Comparison of ENCODE assay signal across 11 cellular contexts in the genomic region with DNA sequence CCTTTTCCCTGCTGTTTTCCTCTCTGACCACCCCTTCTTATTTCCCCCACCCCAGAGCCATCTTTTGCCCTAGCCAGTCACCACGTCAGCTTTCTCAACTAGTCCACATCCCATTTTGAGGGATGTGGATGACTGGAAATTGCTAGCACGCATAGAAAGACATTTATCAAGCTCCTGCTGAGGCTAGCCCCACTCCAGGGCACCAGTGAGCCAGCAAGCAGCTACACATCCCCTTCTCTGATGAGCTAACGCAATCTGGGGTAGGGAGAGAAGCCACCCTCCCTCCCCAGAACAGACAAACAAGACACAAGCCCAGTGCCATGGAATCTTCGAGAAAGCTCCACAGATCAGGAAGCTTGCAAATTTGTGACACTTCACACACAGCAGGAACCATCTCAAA. TPM values are rescaled to one million over a fixed set of nuclear protein-coding genes. Genes with fewer than 3 reads are reported as not detected.
DNase-seq lines count a peak whose midpoint lies in the region; ATAC-seq and TF ChIP-seq lines count a peak whose summit lies in the region.
"Had no signal": no experiment of that assay in that cellular context is flagged by ENCODE, and none has a peak within 500 bp of the region (broad histone marks: within the 10 kb centered on the region; RNA-seq: fewer than 3 reads in every experiment).

No MANE protein-coding gene starts in this region.

- ATAC-seq in body of pancreas (no peak), GM18867 (IDR thresholded peaks at IDR 0.05; ENCODE audit: unreplicated experiment) (no peak)
- ATAC-seq: stimulated activated effector memory CD8-positive, alpha-beta T cell treated with anti-CD3 and anti-CD28 coated beads, Interleukin-12 subunit alpha, Interleukin-12 subunit beta, amount 100 ng/mL, for 72 hours had no signal

- no peak for TF ChIP-seq CTCF in body of pancreas (IDR thresholded peaks at IDR 0.05)
- TF ChIP-seq CTCF in suprapubic skin (IDR thresholded peaks at IDR 0.05) = no peak

- no peaks in the 10 kb centered on the region for H3K27me3 ChIP-seq in body of pancreas
- H3K27me3 ChIP-seq in suprapubic skin = no peaks in the 10 kb centered on the region

- H3K4me3 ChIP-seq in body of pancreas = no peak overlapping the region
- peak overlapping the region; percentile 64 for H3K4me3 ChIP-seq in suprapubic skin

- H3K27ac ChIP-seq in body of pancreas (peak overlapping the region in 3 of 4 donors; percentile 55 to 78 (median 76)), suprapubic skin (peak overlapping the region; percentile 88)

- H3K4me1 ChIP-seq in body of pancreas (peaks cover 9% of the 10 kb centered on the region), suprapubic skin (peaks cover 15% of the 10 kb centered on the region)
- H3K4me1 ChIP-seq: spleen had no signal

- no peaks in the 10 kb centered on the region for H3K9me3 ChIP-seq in body of pancreas
- H3K9me3 ChIP-seq in suprapubic skin = no peaks in the 10 kb centered on the region
- H3K9me3 ChIP-seq: spleen had no signal

- peak; percentile 44 for DNase-seq in HT-29 (ENCODE audit: low spot score)
- DNase-seq in body of pancreas = no peak
- DNase-seq in iris pigment epithelial cell (ENCODE audit: low read depth) = peak; percentile 22
- DNase-seq in suprapubic skin (ENCODE audit: low spot score in 2 of 2) = no peak
- DNase-seq in activated T-cell treated with anti-CD3 and anti-CD28 coated beads, Interleukin-2, amount 50 U/mL, for 1 hour = no peak
- DNase-seq in activated CD4-positive, alpha-beta T cell treated with anti-CD3 and anti-CD28 coated beads for 48 hours = no peak
- DNase-seq: cerebellar nuclear complex, GDM1, spleen had no signal

- intact Hi-C loops in body of pancreas (cut with DNase I) = no loop called here

- no peak for TF ChIP-seq POLR2A in body of pancreas (IDR thresholded peaks at IDR 0.05)
- TF ChIP-seq POLR2A in suprapubic skin (IDR thresholded peaks at IDR 0.05) = no peak

- 50 to 78% methylated on average over 2 to 4 of the region's 4 CpGs for WGBS in body of pancreas, 2 donors
- 54% methylated on average over 4 of the region's 4 CpGs for WGBS in suprapubic skin

- H3K36me3 ChIP-seq in body of pancreas (replicated peaks in 1 of 2; ENCODE audit: insufficient read depth in 1 of 2, low read depth in 2 of 2) (no peaks in the 10 kb centered on the region), suprapubic skin (peaks cover 14% of the 10 kb centered on the region)

- TF ChIP-seq EP300 in suprapubic skin (IDR thresholded peaks at IDR 0.05) = no peak

RNA-seq across cellular contexts. Expression of gene GABRE, which starts 1.2 kb away (rescaled TPM):
- total RNA-seq in HT-29 (2014; rRNA removed; shearing (Covaris generic)) = 36.9 and 54.4 TPM in 2 replicates
- 10 to 100 TPM; 46.2 to 64.9 TPM for total RNA-seq in body of pancreas
- total RNA-seq in suprapubic skin = 100 to 1,000 TPM in 2 of 4 donors, 10 to 100 TPM in 2; 55.8 to 140 (median 78.7) TPM

Comparison
In these comparisons a context has a peak if more than half of its experiments do, and no peak if none do; other contexts are left out.
1. DNase-seq: peak in HT-29 (single experiment) and iris pigment epithelial cell (single experiment); none in body of pancreas (0 of 4), suprapubic skin (0 of 2), activated T-cell treated with anti-CD3 and anti-CD28 coated beads, Interleukin-2, amount 50 U/mL, for 1 hour (single experiment) and activated CD4-positive, alpha-beta T cell treated with anti-CD3 and anti-CD28 coated beads for 48 hours (single experiment).